ENCODE assay signal across 20 cellular contexts in the genomic region with DNA sequence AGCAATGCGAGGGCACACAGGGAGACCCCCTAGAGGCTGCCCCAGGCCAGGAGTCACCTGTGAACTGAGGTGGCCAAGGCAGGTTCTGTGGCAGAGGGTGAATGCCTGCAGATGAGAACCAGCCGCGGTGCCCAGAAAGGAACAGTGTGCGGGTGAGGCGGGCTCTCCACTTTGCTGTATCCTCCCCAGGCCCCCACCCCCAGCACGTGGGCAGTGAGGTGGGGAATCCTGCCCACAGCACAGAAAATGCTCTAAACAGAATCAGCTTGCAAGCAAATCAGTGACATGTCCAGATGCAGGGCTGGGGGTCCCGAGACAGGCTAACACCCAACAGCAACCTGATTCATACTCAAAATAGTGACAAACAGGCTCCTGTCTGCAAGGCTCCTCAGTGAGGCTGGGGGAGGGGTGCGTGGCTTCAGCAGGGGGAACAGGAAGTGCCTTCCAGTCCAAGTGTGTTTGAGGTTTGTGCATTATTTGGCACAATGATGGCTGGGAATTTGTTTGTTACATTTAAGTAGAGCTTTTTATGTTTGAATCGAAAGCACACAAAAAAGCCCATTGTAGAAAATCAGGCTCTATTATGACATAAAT.
DNase-seq lines count a peak whose midpoint lies in the region; ATAC-seq and TF ChIP-seq lines count a peak whose summit lies in the region.
"Had no signal": no experiment of that assay in that cellular context is flagged by ENCODE, and none has a peak within 500 bp of the region (broad histone marks: within the 10 kb centered on the region; RNA-seq: fewer than 3 reads in every experiment).

No MANE protein-coding gene starts in this region.

- ATAC-seq in GM18498 (IDR thresholded peaks at IDR 0.05; ENCODE audit: unreplicated experiment) (no peak), HG03095 (IDR thresholded peaks at IDR 0.05; ENCODE audit: unreplicated experiment) (no peak)
- ATAC-seq in activated T-cell treated with anti-CD3 and anti-CD28 coated beads, Interleukin-2, amount 50 U/mL, for 4 hours, result no peak
- ATAC-seq: activated T-cell treated with anti-CD3 and anti-CD28 coated beads, Interleukin-2, amount 50 U/mL, for 72 hours; left lobe of liver; psoas muscle; stimulated activated memory B cell treated with anti-CD40 and anti-IgM and Interleukin-4, amounts not matched to agents 10 μg/mL and 1 μg/mL and 100 μg/mL, for 72 hours; T-cell had no signal

- in situ Hi-C loops in GM23248 (cut with MboI), result no loop called here

- H3K9me3 Mint-ChIP-seq in activated T-cell treated with anti-CD3 and anti-CD28 coated beads, Interleukin-2, amount 50 U/mL, for 4 hours, result peaks cover 22% of the 10 kb centered on the region

- H3K9me3 ChIP-seq in fibroblast of lung (ENCODE audit: control insufficient read depth, insufficient read depth, low read depth, low read length), result no peaks in the 10 kb centered on the region
- H3K9me3 ChIP-seq in GM23248 (ENCODE audit: low read depth), result no peaks in the 10 kb centered on the region

- 40 to 47% methylated on average over 9 of the region's 9 CpGs for WGBS in GM23248 (ENCODE audit: low coverage in 1 of 2, low lambda C conversion rate in 2 of 2, missing lambda C conversion rate in 2 of 2), 2 experiments

- no peaks in the 10 kb centered on the region for H3K9me2 ChIP-seq in GM23248 (ENCODE audit: insufficient read depth)

- H3K4me3 Mint-ChIP-seq in activated T-cell treated with anti-CD3 and anti-CD28 coated beads, Interleukin-2, amount 50 U/mL, for 4 hours, result no peak overlapping the region
- H3K4me3 Mint-ChIP-seq: activated T-cell treated with anti-CD3 and anti-CD28 coated beads, Interleukin-2, amount 50 U/mL, for 72 hours; stimulated activated memory B cell treated with anti-CD40 and anti-IgM and Interleukin-4, amounts not matched to agents 10 μg/mL and 1 μg/mL and 100 μg/mL, for 72 hours had no signal

- TF ChIP-seq CTCF in fibroblast of lung (conservative IDR thresholded peaks at IDR 0.05 in 1 of 2, IDR thresholded peaks at IDR 0.05 in 1 of 2; ENCODE audit: low read depth in 1 of 2, low read length in 2 of 2), result no peak

- H4K20me1 ChIP-seq in fibroblast of lung (ENCODE audit: control insufficient read depth, extremely low read depth, insufficient read depth, low read length) (no peaks in the 10 kb centered on the region), GM23248 (ENCODE audit: insufficient read depth) (no peaks in the 10 kb centered on the region)

- no peaks in the 10 kb centered on the region for H3K36me3 Mint-ChIP-seq in activated T-cell treated with anti-CD3 and anti-CD28 coated beads, Interleukin-2, amount 50 U/mL, for 4 hours (ENCODE audit: insufficient read depth)
- H3K36me3 Mint-ChIP-seq: T-cell had no signal

- peaks cover 8% of the 10 kb centered on the region for H3K4me1 Mint-ChIP-seq in activated T-cell treated with anti-CD3 and anti-CD28 coated beads, Interleukin-2, amount 50 U/mL, for 4 hours (ENCODE audit: low read depth)

- H3K27me3 ChIP-seq in fibroblast of lung (ENCODE audit: control insufficient read depth, insufficient read depth, low read length), result peaks cover 5% of the 10 kb centered on the region
- no peaks in the 10 kb centered on the region for H3K27me3 ChIP-seq in GM23248 (replicated peaks; ENCODE audit: insufficient read depth)

- H3K4me3 ChIP-seq in fibroblast of lung (replicated peaks in 1 of 4; ENCODE audit: control extremely low read depth in 1 of 4, insufficient read depth in 1 of 4, low read depth in 3 of 4, low read length in 4 of 4) (no peak overlapping the region), GM23248 (no peak overlapping the region)
- H3K4me3 ChIP-seq: esophagus squamous epithelium, psoas muscle had no signal

- H3K4me1 ChIP-seq in fibroblast of lung (ENCODE audit: control insufficient read depth, extremely low read depth, insufficient read depth, low read length) (no peaks in the 10 kb centered on the region), GM23248 (ENCODE audit: insufficient read depth) (no peaks in the 10 kb centered on the region)
- H3K4me1 ChIP-seq: esophagus squamous epithelium, psoas muscle had no signal

- DNase-seq in Ammon's horn (ENCODE audit: low spot score), result peak; percentile 33
- peak; percentile 57 for DNase-seq in GDM1 (lab: John Stamatoyannopoulos, UW)
- DNase-seq in NOMO-1 treated with DMSO at 0.1 percent for 48 hours (lab: John Stamatoyannopoulos, UW; ENCODE audit: unreplicated experiment), result peak; percentile 60
- DNase-seq in fibroblast of lung (ENCODE audit: low read depth in 2 of 2), result peak; percentile 19 to 23
- no peak for DNase-seq in activated T-cell treated with anti-CD3 and anti-CD28 coated beads, Interleukin-2, amount 50 U/mL, for 4 hours
- no peak for DNase-seq in GM23248
- DNase-seq: activated CD4-positive, alpha-beta T cell treated with anti-CD3 and anti-CD28 coated beads for 1 hour; activated T-cell treated with anti-CD3 and anti-CD28 coated beads, Interleukin-2, amount 50 U/mL, for 72 hours; amniotic stem cell; cortex of kidney; esophagus squamous epithelium; NCI-H1694 treated with DMSO at 0.1 percent for 48 hours; psoas muscle; stimulated activated CD4-positive, alpha-beta T cell treated with anti-CD3 and anti-CD28 coated beads, Interleukin-4, amount 100 ng/mL, for 24 hours had no signal

- H3K36me3 ChIP-seq in fibroblast of lung (ENCODE audit: control insufficient read depth, insufficient read depth, low read length) (no peaks in the 10 kb centered on the region), GM23248 (ENCODE audit: low read depth) (no peaks in the 10 kb centered on the region)
- H3K36me3 ChIP-seq: esophagus squamous epithelium had no signal

- no peaks in the 10 kb centered on the region for H3F3A ChIP-seq in GM23248 (ENCODE audit: insufficient read depth)

- H3K27me3 Mint-ChIP-seq in activated T-cell treated with anti-CD3 and anti-CD28 coated beads, Interleukin-2, amount 50 U/mL, for 4 hours (ENCODE audit: low read depth), result peaks cover 4% of the 10 kb centered on the region

- H3K9ac ChIP-seq in fibroblast of lung (ENCODE audit: insufficient read depth, low read length) (no peak overlapping the region), GM23248 (no peak overlapping the region)

- H2AFZ ChIP-seq in fibroblast of lung (ENCODE audit: low read length), result no peak overlapping the region
- H2AFZ ChIP-seq in GM23248, result no peak overlapping the region

- H3K27ac ChIP-seq in fibroblast of lung (ENCODE audit: insufficient read depth, low read length), result no peak overlapping the region
- H3K27ac ChIP-seq in GM23248, result no peak overlapping the region
- H3K27ac ChIP-seq: C4-2B, esophagus squamous epithelium, psoas muscle had no signal

- H3K79me2 ChIP-seq in fibroblast of lung (ENCODE audit: control insufficient read depth, insufficient read depth, low read length), result no peaks in the 10 kb centered on the region
- no peaks in the 10 kb centered on the region for H3K79me2 ChIP-seq in GM23248 (ENCODE audit: insufficient read depth)

- H3K4me2 ChIP-seq in fibroblast of lung (ENCODE audit: extremely low read depth, insufficient read depth, low read length) (no peak overlapping the region), GM23248 (ENCODE audit: unreplicated experiment) (no peak overlapping the region)

Comparison
In these comparisons a context has a peak if more than half of its experiments do, and no peak if none do; other contexts are left out.
1. DNase-seq: peak in Ammon's horn (single experiment), GDM1 (single experiment), NOMO-1 treated with DMSO at 0.1 percent for 48 hours (single experiment) and fibroblast of lung (2 of 2); none in activated T-cell treated with anti-CD3 and anti-CD28 coated beads, Interleukin-2, amount 50 U/mL, for 4 hours (single experiment) and GM23248 (single experiment).